ENCODE assay signal across 9 cellular contexts in genomic region chr5:107812570-107813141, GRCh38.
A peak's percentile ranks its signal among the peaks of the same experiment; 100 is the strongest.
DNase-seq lines count a peak whose midpoint lies in the region; ATAC-seq, FAIRE-seq and TF ChIP-seq lines count a peak whose summit lies in the region.
"Had no signal": no experiment of that assay in that cellular context is flagged by ENCODE, and none has a peak within 500 bp of the region (broad histone marks: within the 10 kb centered on the region; RNA-seq: fewer than 3 reads in every experiment).

No MANE protein-coding gene starts in this region.

- no peak for TF ChIP-seq CTCF in heart left ventricle (IDR thresholded peaks at IDR 0.05)

- TF ChIP-seq POLR2A in GM12892 (IDR thresholded peaks at IDR 0.05; ENCODE audit: low read depth, low read length) (no peak), heart left ventricle (IDR thresholded peaks at IDR 0.05) (no peak)

- intact Hi-C loops in heart left ventricle (cut with DNase I) = no loop called here

- peak overlapping the region; percentile 19; the same call in 1 of the 2 replicates for H3K27ac ChIP-seq in GM23248
- peak overlapping the region in 9 of 12 donors; percentile 4 to 76 (median 70) for H3K27ac ChIP-seq in heart left ventricle

- peak; percentile 74 for FAIRE-seq in GM12892 (lab: Jason Lieb, UNC)

- peak overlapping the region; percentile 65 for H3K4me2 ChIP-seq in GM23248 (ENCODE audit: unreplicated experiment)

- H3K9me3 ChIP-seq in GM23248 (ENCODE audit: low read depth) (no peaks in the 10 kb centered on the region), heart left ventricle (no peaks in the 10 kb centered on the region)

- H4K20me1 ChIP-seq in GM23248 (ENCODE audit: insufficient read depth) = no peaks in the 10 kb centered on the region

- H3K36me3 ChIP-seq in GM23248 (ENCODE audit: low read depth) = no peaks in the 10 kb centered on the region
- no peaks in the 10 kb centered on the region for H3K36me3 ChIP-seq in heart left ventricle

- in situ Hi-C loops in GM23248 (cut with MboI) = no loop called here

- ATAC-seq in heart left ventricle (peak; percentile 86 to 95 (median 92)), esophagus mucosa (no peak)

- no peaks in the 10 kb centered on the region for H3K9me2 ChIP-seq in GM23248 (ENCODE audit: insufficient read depth)

- 0 out of 2 replicates have a peak overlapping the region, but pooled peaks have one; percentile 39 for H2AFZ ChIP-seq in GM23248

- no peak overlapping the region for H3K4me3 ChIP-seq in GM23248
- peak overlapping the region in 1 of 12 donors; percentile 7 for H3K4me3 ChIP-seq in heart left ventricle

- H3K79me2 ChIP-seq in GM23248 (ENCODE audit: insufficient read depth) = no peaks in the 10 kb centered on the region

- H3K4me1 ChIP-seq in GM23248 (ENCODE audit: insufficient read depth) = peaks cover 32% of the 10 kb centered on the region
- H3K4me1 ChIP-seq in heart left ventricle = peaks cover 0 to 13% (median 0%) of the 10 kb centered on the region in 12 donors

- no peak overlapping the region for H3K9ac ChIP-seq in GM23248

- H3K27me3 ChIP-seq in GM23248 (replicated peaks; ENCODE audit: insufficient read depth) (no peaks in the 10 kb centered on the region), heart left ventricle (no peaks in the 10 kb centered on the region)

- no peaks in the 10 kb centered on the region for H3F3A ChIP-seq in GM23248 (ENCODE audit: insufficient read depth)

- 69 to 72% methylated on average over 8 of the region's 8 CpGs for WGBS in GM23248 (ENCODE audit: low coverage in 1 of 2, low lambda C conversion rate in 2 of 2, missing lambda C conversion rate in 2 of 2), 2 experiments
- WGBS in heart left ventricle, 4 donors = 42 to 50% (median 46%) methylated on average over 8 of the region's 8 CpGs

- DNase-seq in GM12892 (ENCODE audit: insufficient read length) (peak; percentile 14), GM23248 (peak; percentile 77), M059J (ENCODE audit: low read depth) (peak; percentile 74), heart left ventricle (peak; percentile 52 to 71 (median 59)), LoVo (ENCODE audit: low spot score) (no peak), HUDEP-2 (lab: John Stamatoyannopoulos, UW; ENCODE audit: unreplicated experiment in 76 of 76) (no peak)
- DNase-seq in activated effector memory CD4-positive, alpha-beta T cell treated with anti-CD3 and anti-CD28 coated beads, Interleukin-2, amount 50 U/mL, for 16 hours = no peak
- DNase-seq: naive B cell had no signal

Comparison
In these comparisons a context has a peak if more than half of its experiments do, and no peak if none do; other contexts are left out.
1. DNase-seq: peak in GM12892 (single experiment), GM23248 (single experiment), M059J (single experiment) and heart left ventricle (5 of 5); none in LoVo (single experiment), HUDEP-2 (0 of 76) and activated effector memory CD4-positive, alpha-beta T cell treated with anti-CD3 and anti-CD28 coated beads, Interleukin-2, amount 50 U/mL, for 16 hours (single experiment).